2 cellular contexts compared by ENCODE assay signal in the genomic region with DNA sequence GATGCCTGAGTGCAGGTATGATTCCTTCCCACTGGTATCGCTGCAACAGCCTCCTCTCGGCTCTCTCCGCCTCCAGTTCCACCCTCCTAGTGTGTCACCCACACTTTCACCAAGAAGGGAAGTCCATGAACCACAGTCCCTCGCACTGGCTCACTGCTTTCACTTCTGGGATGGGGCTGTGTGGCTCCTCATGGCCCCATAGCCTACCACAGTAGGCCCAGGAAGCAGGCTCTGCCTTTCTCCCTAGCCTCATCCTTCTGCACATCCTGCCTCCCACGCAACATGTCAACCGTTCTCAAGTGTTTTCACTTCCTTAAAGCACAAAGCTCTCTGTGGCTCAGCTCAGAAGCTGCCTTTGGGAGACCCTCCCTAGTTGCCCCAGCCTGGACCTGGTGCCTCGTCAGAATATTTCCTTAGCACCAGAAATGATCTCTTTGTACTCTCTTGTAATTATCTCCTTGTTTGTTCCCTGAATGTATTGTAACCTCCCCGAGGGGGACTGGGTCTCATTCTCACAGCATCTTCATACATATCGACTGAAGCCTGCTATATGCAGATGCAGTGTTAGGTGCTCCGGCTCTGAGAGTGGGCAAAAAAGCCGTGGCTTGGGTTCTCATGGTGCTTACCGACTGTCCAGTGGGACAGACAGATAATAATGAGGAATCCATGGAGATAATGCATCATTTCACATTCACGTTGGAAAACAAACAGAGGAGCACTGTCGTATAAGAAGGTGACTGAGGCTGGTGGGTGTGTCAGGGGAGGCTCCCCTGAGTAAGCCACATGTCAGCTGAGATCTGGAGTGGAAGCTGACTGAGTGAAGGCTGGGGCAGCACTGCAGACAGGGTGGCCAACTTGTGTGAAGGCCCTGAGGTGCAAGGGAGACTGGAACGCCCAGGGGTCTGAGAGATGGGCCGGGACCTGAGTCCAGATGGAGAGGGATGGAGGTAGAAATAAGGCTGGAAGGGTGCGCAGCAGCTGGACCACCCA.
TF ChIP-seq lines count a peak whose summit lies in the region.

No MANE protein-coding gene starts in this region.

TF ChIP-seq in HepG2, 621 proteins besides CTCF, POLR2A, EP300 and RAD21:
- TF ChIP-seq, protein P1, sequence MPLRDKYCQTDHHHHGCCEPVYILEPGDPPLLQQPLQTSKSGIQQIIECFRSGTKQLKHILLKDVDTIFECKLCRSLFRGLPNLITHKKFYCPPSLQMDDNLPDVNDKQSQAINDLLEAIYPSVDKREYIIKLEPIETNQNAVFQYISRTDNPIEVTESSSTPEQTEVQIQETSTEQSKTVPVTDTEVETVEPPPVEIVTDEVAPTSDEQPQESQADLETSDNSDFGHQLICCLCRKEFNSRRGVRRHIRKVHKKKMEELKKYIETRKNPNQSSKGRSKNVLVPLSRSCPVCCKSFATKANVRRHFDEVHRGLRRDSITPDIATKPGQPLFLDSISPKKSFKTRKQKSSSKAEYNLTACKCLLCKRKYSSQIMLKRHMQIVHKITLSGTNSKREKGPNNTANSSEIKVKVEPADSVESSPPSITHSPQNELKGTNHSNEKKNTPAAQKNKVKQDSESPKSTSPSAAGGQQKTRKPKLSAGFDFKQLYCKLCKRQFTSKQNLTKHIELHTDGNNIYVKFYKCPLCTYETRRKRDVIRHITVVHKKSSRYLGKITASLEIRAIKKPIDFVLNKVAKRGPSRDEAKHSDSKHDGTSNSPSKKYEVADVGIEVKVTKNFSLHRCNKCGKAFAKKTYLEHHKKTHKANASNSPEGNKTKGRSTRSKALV (CRISPR knock-in tag; IDR thresholded peaks at IDR 0.05) = no peak
- TF ChIP-seq, protein P2, sequence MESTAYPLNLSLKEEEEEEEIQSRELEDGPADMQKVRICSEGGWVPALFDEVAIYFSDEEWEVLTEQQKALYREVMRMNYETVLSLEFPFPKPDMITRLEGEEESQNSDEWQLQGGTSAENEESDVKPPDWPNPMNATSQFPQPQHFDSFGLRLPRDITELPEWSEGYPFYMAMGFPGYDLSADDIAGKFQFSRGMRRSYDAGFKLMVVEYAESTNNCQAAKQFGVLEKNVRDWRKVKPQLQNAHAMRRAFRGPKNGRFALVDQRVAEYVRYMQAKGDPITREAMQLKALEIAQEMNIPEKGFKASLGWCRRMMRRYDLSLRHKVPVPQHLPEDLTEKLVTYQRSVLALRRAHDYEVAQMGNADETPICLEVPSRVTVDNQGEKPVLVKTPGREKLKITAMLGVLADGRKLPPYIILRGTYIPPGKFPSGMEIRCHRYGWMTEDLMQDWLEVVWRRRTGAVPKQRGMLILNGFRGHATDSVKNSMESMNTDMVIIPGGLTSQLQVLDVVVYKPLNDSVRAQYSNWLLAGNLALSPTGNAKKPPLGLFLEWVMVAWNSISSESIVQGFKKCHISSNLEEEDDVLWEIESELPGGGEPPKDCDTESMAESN (CRISPR knock-in tag; conservative IDR thresholded peaks at IDR 0.05) = no peak
- no peak for TF ChIP-seq ZNF331 (CRISPR knock-in tag; IDR thresholded peaks at IDR 0.05)

TF ChIP-seq in SK-N-SH, 30 proteins besides CTCF, POLR2A, EP300 and RAD21:
- TF ChIP-seq, protein P3, sequence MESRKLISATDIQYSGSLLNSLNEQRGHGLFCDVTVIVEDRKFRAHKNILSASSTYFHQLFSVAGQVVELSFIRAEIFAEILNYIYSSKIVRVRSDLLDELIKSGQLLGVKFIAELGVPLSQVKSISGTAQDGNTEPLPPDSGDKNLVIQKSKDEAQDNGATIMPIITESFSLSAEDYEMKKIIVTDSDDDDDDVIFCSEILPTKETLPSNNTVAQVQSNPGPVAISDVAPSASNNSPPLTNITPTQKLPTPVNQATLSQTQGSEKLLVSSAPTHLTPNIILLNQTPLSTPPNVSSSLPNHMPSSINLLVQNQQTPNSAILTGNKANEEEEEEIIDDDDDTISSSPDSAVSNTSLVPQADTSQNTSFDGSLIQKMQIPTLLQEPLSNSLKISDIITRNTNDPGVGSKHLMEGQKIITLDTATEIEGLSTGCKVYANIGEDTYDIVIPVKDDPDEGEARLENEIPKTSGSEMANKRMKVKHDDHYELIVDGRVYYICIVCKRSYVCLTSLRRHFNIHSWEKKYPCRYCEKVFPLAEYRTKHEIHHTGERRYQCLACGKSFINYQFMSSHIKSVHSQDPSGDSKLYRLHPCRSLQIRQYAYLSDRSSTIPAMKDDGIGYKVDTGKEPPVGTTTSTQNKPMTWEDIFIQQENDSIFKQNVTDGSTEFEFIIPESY (IDR thresholded peaks at IDR 0.05; ENCODE audit: borderline replicate concordance, low read depth) = no peak
- TF ChIP-seq, protein P4, sequence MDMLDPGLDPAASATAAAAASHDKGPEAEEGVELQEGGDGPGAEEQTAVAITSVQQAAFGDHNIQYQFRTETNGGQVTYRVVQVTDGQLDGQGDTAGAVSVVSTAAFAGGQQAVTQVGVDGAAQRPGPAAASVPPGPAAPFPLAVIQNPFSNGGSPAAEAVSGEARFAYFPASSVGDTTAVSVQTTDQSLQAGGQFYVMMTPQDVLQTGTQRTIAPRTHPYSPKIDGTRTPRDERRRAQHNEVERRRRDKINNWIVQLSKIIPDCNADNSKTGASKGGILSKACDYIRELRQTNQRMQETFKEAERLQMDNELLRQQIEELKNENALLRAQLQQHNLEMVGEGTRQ (IDR thresholded peaks at IDR 0.05; ENCODE audit: borderline replicate concordance, low read depth, low read length) = no peak
- no peak for TF ChIP-seq SIN3A (IDR thresholded peaks at IDR 0.05; ENCODE audit: borderline replicate concordance, low read depth, low read length)
- TF ChIP-seq RFX5 (IDR thresholded peaks at IDR 0.05; ENCODE audit: low read length) = no peak
- no peak for TF ChIP-seq POLR2AphosphoS5 (IDR thresholded peaks at IDR 0.05; ENCODE audit: low read depth, low read length)
- TF ChIP-seq, protein P5, sequence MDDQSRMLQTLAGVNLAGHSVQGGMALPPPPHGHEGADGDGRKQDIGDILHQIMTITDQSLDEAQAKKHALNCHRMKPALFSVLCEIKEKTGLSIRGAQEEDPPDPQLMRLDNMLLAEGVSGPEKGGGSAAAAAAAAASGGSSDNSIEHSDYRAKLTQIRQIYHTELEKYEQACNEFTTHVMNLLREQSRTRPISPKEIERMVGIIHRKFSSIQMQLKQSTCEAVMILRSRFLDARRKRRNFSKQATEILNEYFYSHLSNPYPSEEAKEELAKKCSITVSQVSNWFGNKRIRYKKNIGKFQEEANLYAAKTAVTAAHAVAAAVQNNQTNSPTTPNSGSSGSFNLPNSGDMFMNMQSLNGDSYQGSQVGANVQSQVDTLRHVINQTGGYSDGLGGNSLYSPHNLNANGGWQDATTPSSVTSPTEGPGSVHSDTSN (IDR thresholded peaks at IDR 0.05) = no peak
- TF ChIP-seq, protein P6, sequence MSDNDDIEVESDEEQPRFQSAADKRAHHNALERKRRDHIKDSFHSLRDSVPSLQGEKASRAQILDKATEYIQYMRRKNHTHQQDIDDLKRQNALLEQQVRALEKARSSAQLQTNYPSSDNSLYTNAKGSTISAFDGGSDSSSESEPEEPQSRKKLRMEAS (IDR thresholded peaks at IDR 0.05; ENCODE audit: low read depth) = no peak
- no peak for TF ChIP-seq RCOR1 (IDR thresholded peaks at IDR 0.05; ENCODE audit: low read length)
- no peak for TF ChIP-seq ELF1 (IDR thresholded peaks at IDR 0.05)
- TF ChIP-seq, protein P7, sequence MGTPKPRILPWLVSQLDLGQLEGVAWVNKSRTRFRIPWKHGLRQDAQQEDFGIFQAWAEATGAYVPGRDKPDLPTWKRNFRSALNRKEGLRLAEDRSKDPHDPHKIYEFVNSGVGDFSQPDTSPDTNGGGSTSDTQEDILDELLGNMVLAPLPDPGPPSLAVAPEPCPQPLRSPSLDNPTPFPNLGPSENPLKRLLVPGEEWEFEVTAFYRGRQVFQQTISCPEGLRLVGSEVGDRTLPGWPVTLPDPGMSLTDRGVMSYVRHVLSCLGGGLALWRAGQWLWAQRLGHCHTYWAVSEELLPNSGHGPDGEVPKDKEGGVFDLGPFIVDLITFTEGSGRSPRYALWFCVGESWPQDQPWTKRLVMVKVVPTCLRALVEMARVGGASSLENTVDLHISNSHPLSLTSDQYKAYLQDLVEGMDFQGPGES (IDR thresholded peaks at IDR 0.05; ENCODE audit: low read depth, low read length) = no peak
- no peak for TF ChIP-seq RXRA (IDR thresholded peaks at IDR 0.05; ENCODE audit: borderline replicate concordance, low read depth)
- no peak for TF ChIP-seq EZH2phosphoT487 (IDR thresholded peaks at IDR 0.05; ENCODE audit: borderline replicate concordance, low read depth)
- no peak for TF ChIP-seq CHD2 (IDR thresholded peaks at IDR 0.05; ENCODE audit: low read length, partially characterized antibody)
- no peak for TF ChIP-seq TCF12 (IDR thresholded peaks at IDR 0.05)
- TF ChIP-seq NFIC (IDR thresholded peaks at IDR 0.05; ENCODE audit: borderline replicate concordance) = no peak
- TF ChIP-seq JUND (IDR thresholded peaks at IDR 0.05) = no peak
- no peak for TF ChIP-seq MEF2A (IDR thresholded peaks at IDR 0.05; ENCODE audit: borderline replicate concordance, low read depth)
- TF ChIP-seq YY1 (IDR thresholded peaks at IDR 0.05; ENCODE audit: low read depth) = no peak
